ENCODE assay signal across 1 cellular context in the genomic region with DNA sequence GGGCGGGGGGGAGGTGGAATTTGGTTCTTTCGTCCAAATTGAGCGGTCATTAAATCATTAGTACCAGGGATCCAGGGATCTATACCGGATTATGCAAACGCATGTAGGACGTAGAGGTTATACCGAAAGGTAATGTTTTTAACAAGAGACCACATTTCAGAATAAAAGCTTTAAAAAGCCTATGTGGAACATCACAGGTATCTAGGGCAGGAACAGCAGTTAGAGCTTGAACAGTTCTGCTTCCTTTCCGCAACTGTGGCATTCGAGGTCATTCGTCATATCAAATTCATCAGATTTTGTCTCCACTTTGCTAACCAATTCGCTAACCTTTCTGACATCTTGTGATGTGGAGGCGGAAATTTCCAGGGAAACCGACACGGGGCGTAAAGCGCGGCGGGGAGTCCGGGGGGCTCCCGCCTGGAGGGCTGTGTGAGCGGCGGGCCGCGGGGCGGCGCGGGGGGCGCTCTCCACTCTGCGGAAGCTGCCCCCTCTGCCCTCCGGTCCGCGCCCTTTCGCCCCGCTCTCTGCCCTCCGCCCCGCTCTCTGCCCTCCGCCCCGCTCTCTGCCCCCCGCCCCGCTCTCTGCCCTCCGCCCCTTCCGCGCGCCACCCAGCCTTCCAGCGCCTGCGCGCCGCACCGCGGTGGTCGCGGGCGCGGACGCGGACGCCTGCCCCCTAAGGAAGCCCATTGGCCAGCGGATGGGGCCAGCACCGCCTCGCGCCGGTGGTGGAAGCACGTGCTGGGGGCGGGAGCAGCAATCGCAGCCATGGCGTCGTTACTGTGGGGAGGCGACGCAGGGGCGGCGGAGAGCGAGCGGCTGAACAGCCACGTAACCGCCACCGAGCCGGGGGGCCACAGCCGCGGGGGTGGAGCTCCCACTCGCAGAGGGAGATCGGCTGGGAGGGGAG.
TF ChIP-seq lines count a peak whose summit lies in the region.

A gene (plus strand): TSS at position 756 of the 907 bp plus-strand sequence. CDS start 10 bp downstream, at position 766.

TF ChIP-seq in H1, 55 proteins besides CTCF, POLR2A, EP300 and RAD21:
- TF ChIP-seq SP2 (IDR thresholded peaks at IDR 0.05; ENCODE audit: low read length): no peak
- TF ChIP-seq, protein P1, sequence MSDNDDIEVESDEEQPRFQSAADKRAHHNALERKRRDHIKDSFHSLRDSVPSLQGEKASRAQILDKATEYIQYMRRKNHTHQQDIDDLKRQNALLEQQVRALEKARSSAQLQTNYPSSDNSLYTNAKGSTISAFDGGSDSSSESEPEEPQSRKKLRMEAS (IDR thresholded peaks at IDR 0.05): peak; percentile 100
- no peak for TF ChIP-seq NANOG (IDR thresholded peaks at IDR 0.05; ENCODE audit: insufficient read depth, low read depth, low read length, poor library complexity, severe bottlenecking)
- peak; percentile 51; the same call in 1 of the 2 replicates for TF ChIP-seq CHD2 (IDR thresholded peaks at IDR 0.05; ENCODE audit: low read length)
- TF ChIP-seq SIN3A (conservative IDR thresholded peaks at IDR 0.05 in 1 of 2, IDR thresholded peaks at IDR 0.05 in 1 of 2; ENCODE audit: low read depth in 1 of 2, low read length in 2 of 2): no peak; a peak in 1 of 4 replicates
- TF ChIP-seq, protein P2, sequence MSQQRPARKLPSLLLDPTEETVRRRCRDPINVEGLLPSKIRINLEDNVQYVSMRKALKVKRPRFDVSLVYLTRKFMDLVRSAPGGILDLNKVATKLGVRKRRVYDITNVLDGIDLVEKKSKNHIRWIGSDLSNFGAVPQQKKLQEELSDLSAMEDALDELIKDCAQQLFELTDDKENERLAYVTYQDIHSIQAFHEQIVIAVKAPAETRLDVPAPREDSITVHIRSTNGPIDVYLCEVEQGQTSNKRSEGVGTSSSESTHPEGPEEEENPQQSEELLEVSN (IDR thresholded peaks at IDR 0.05): peak; percentile 100
- TF ChIP-seq, protein P3, sequence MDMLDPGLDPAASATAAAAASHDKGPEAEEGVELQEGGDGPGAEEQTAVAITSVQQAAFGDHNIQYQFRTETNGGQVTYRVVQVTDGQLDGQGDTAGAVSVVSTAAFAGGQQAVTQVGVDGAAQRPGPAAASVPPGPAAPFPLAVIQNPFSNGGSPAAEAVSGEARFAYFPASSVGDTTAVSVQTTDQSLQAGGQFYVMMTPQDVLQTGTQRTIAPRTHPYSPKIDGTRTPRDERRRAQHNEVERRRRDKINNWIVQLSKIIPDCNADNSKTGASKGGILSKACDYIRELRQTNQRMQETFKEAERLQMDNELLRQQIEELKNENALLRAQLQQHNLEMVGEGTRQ (IDR thresholded peaks at IDR 0.05; ENCODE audit: low read length): peak; percentile 61; the same call in 1 of the 2 replicates
- TF ChIP-seq TEAD4 (IDR thresholded peaks at IDR 0.05; ENCODE audit: low read depth, low read length): no peak
- TF ChIP-seq EGR1 (IDR thresholded peaks at IDR 0.05; ENCODE audit: borderline replicate concordance, low read depth, low read length): no peak
- peak; percentile 17; the same call in 1 of the 2 replicates for TF ChIP-seq TAF1 (IDR thresholded peaks at IDR 0.05; ENCODE audit: low read depth, low read length)
- peak; percentile 90 for TF ChIP-seq YY1 (IDR thresholded peaks at IDR 0.05; ENCODE audit: low read depth, low read length)
- peak; percentile 55 for TF ChIP-seq NRF1 (IDR thresholded peaks at IDR 0.05; ENCODE audit: low read depth, low read length)
- TF ChIP-seq CBX8 (IDR thresholded peaks at IDR 0.05; ENCODE audit: borderline replicate concordance, low read depth, low read length): no peak
- TF ChIP-seq CREB1 (IDR thresholded peaks at IDR 0.05): peak; percentile 74
- TF ChIP-seq TAF7 (optimal IDR thresholded peaks at IDR 0.05; ENCODE audit: borderline replicate concordance, low read depth, low read length): no peak
- no peak for TF ChIP-seq SP4 (IDR thresholded peaks at IDR 0.05; ENCODE audit: low read length)
- peak; percentile 21 for TF ChIP-seq CTBP2 (IDR thresholded peaks at IDR 0.05; ENCODE audit: borderline replicate concordance, insufficient read depth, insufficient read length, low read length)
- TF ChIP-seq HDAC2 (IDR thresholded peaks at IDR 0.05; ENCODE audit: borderline replicate concordance in 1 of 2, low read depth in 2 of 2, low read length in 2 of 2): 0 out of 4 replicates have a peak, but pooled peaks of 1 of the 2 experiments have one; percentile 78
- TF ChIP-seq PHF8 (conservative IDR thresholded peaks at IDR 0.05; ENCODE audit: low read depth, low read length): peak; percentile 58
- TF ChIP-seq SAP30 (IDR thresholded peaks at IDR 0.05; ENCODE audit: insufficient read depth, insufficient replicate concordance, low read length): peak; percentile 35
- TF ChIP-seq KDM4A (IDR thresholded peaks at IDR 0.05; ENCODE audit: low read depth, low read length, severe bottlenecking): peak; percentile 93
- 0 out of 2 replicates have a peak, but pooled peaks have one; percentile 6 for TF ChIP-seq SUZ12 (IDR thresholded peaks at IDR 0.05; ENCODE audit: low read length)
- peak; percentile 79 for TF ChIP-seq RNF2 (IDR thresholded peaks at IDR 0.05; ENCODE audit: borderline replicate concordance, low read depth, low read length, missing control alignments, poor library complexity, severe bottlenecking)
- peak; percentile 78 for TF ChIP-seq KDM1A (IDR thresholded peaks at IDR 0.05; ENCODE audit: borderline replicate concordance, low read length)
- no peak for TF ChIP-seq CBX5 (IDR thresholded peaks at IDR 0.05; ENCODE audit: low read depth, low read length)
- no peak; the same call in 1 of the 2 replicates for TF ChIP-seq TBP (IDR thresholded peaks at IDR 0.05; ENCODE audit: low read depth, low read length)
TF ChIP-seq in H1: peak in this region for 16.
